ENCODE assay signal across 1 cellular context in genomic region chr18:35582899-35583558, GRCh38.
TF ChIP-seq lines count a peak whose summit lies in the region.

No MANE protein-coding gene starts in this region.

TF ChIP-seq in K562, 482 proteins besides CTCF, POLR2A, EP300 and RAD21 (continued from another document):
- TF ChIP-seq E2F4 (CRISPR knock-in tag; IDR thresholded peaks at IDR 0.05; ENCODE audit: low read depth) (no peak), HMGN3 (IDR thresholded peaks at IDR 0.05; ENCODE audit: borderline replicate concordance, extremely low read depth, insufficient read length, low read depth, low read length) (no peak), RNF219 (CRISPR knock-in tag; IDR thresholded peaks at IDR 0.05) (no peak), GABPB1 (CRISPR knock-in tag; IDR thresholded peaks at IDR 0.05) (no peak)
